In the genomic region with DNA sequence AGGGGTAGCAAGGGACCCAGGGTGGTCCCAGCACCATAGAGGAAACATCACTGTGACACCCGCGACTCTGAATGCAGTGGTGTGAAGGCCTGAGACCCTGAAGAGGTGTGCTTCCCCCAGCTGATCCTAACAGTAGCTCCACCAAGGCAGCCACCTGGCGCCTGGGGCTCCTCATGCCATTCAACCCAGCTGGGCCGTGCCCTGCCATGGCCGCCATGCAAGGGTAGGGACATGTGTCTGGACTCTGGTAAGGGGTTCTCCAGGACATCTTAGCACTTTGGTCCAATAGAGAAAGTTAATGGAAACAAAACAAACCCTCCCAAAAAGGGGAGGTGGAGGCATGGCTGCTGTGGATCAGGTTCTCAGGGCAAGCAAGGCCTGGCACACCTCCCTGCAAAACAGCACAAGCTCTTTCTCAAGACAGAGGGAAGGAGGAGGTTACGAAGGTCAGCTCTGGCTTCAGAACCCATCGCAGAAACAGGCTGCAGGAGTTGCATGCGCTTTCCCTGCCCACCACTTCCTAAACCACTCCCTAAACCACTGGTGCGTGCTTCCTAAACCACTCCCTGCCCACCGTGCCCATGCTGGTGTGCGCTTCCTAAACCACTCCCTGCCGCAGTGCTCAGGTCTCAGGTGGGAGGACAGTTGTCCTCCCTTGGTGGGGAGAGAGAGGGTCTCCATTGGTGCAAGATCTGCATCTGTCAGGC, we compare ENCODE assay signal across 15 cellular contexts.
DNase-seq lines count a peak whose midpoint lies in the region; ATAC-seq, FAIRE-seq and TF ChIP-seq lines count a peak whose summit lies in the region.
"Had no signal": no experiment of that assay in that cellular context is flagged by ENCODE, and none has a peak within 500 bp of the region (broad histone marks: within the 10 kb centered on the region; RNA-seq: fewer than 3 reads in every experiment).

No MANE protein-coding gene starts in this region.

- no peak overlapping the region for H4K91ac ChIP-seq in neuronal stem cell (ENCODE audit: low read depth, low read length, poor library complexity)

- peaks cover 2% of the 10 kb centered on the region for H3K79me1 ChIP-seq in neuronal stem cell (ENCODE audit: low read depth, low read length)

- BruUV-seq in GM12878 (replicated peaks; lab: Mats Ljungman, UMichigan) = no TSS peak

- H3K4me1 Mint-ChIP-seq in stimulated activated naive CD8-positive, alpha-beta T cell treated with anti-CD3 and anti-CD28 coated beads, Interleukin-15, amount 100 ng/mL, for 72 hours = peaks cover 36% of the 10 kb centered on the region

- H4K8ac ChIP-seq in neuronal stem cell (ENCODE audit: low read depth, low read length) = no peak overlapping the region

- FAIRE-seq in GM12878 (lab: Jason Lieb, UNC) = peak; percentile 35
- FAIRE-seq: pancreas, urothelium cell line had no signal

- H3K79me2 ChIP-seq in GM12878 (ENCODE audit: control insufficient read depth, insufficient read depth, low read length) = no peaks in the 10 kb centered on the region

- H3K9me3 ChIP-seq in GM12878 (replicated peaks; ENCODE audit: control insufficient read depth, insufficient read depth, low read length) (no peaks in the 10 kb centered on the region), neuronal stem cell (replicated peaks in 1 of 2; ENCODE audit: control insufficient read depth in 2 of 2, insufficient read depth in 1 of 2, low read depth in 1 of 2, low read length in 2 of 2) (no peaks in the 10 kb centered on the region)
- H3K9me3 ChIP-seq: heart right ventricle, pancreas had no signal

- TF ChIP-seq RAD21 in GM12878 (IDR thresholded peaks at IDR 0.05; ENCODE audit: insufficient read depth, low read depth, low read length) = no peak

- no peak overlapping the region for H2BK12ac ChIP-seq in neuronal stem cell (ENCODE audit: low read length)

- H3K27me3 Mint-ChIP-seq in stimulated activated naive CD8-positive, alpha-beta T cell treated with anti-CD3 and anti-CD28 coated beads, Interleukin-15, amount 100 ng/mL, for 72 hours = no peaks in the 10 kb centered on the region

- H3K27me3 ChIP-seq in GM12878 (replicated peaks in 1 of 2; ENCODE audit: control insufficient read depth in 2 of 2, insufficient read depth in 2 of 2, low read length in 1 of 2) (no peaks in the 10 kb centered on the region), neuronal stem cell (ENCODE audit: control insufficient read depth in 3 of 3, insufficient read depth in 3 of 3, low read depth in 1 of 3, low read length in 3 of 3) (no peaks in the 10 kb centered on the region)
- H3K27me3 ChIP-seq: heart right ventricle, pancreas had no signal

- no peaks in the 10 kb centered on the region for H4K20me1 ChIP-seq in GM12878 (ENCODE audit: control insufficient read depth, insufficient read depth)

- H3K4me2 ChIP-seq in GM12878 (ENCODE audit: control insufficient read depth, insufficient read depth) (no peak overlapping the region), neuronal stem cell (ENCODE audit: insufficient read depth, low read length, poor library complexity, severe bottlenecking) (no peak overlapping the region)

- H3K4ac ChIP-seq in neuronal stem cell (ENCODE audit: low read length) = no peak overlapping the region

- no peak overlapping the region for H3K23ac ChIP-seq in neuronal stem cell (ENCODE audit: low read depth, low read length, poor library complexity)

- no peak overlapping the region for H2BK5ac ChIP-seq in neuronal stem cell (ENCODE audit: low read length)

- H3K14ac ChIP-seq in neuronal stem cell (ENCODE audit: low read length) = no peak overlapping the region

- intact Hi-C loops in GM12878 (cut with micrococcal nuclease; ENCODE audit: unreplicated experiment) = no loop called here

- no peak overlapping the region for H3K4me3 Mint-ChIP-seq in stimulated activated naive CD8-positive, alpha-beta T cell treated with anti-CD3 and anti-CD28 coated beads, Interleukin-15, amount 100 ng/mL, for 72 hours

- peaks cover 19% of the 10 kb centered on the region for H3K4me1 ChIP-seq in GM12878 (ENCODE audit: control insufficient read depth, insufficient read depth, low read length)
- peaks cover 0 to 3% of the 10 kb centered on the region in 2 donors for H3K4me1 ChIP-seq in neuronal stem cell (ENCODE audit: control insufficient read depth in 2 of 2, insufficient read depth in 1 of 2, low read depth in 1 of 2, low read length in 2 of 2)
- H3K4me1 ChIP-seq: pancreas had no signal

- in situ Hi-C loops in GM12878 (cut with MboI) = no loop called here

- no peak overlapping the region for H2BK15ac ChIP-seq in neuronal stem cell (ENCODE audit: low read length)

- no peaks in the 10 kb centered on the region for H3K9me3 Mint-ChIP-seq in stimulated activated naive CD8-positive, alpha-beta T cell treated with anti-CD3 and anti-CD28 coated beads, Interleukin-15, amount 100 ng/mL, for 72 hours

- ATAC-seq in stimulated activated naive CD8-positive, alpha-beta T cell treated with anti-CD3 and anti-CD28 coated beads, Interleukin-15, amount 100 ng/mL, for 72 hours = peak; percentile 12
- ATAC-seq in stimulated activated naive CD8-positive, alpha-beta T cell treated with anti-CD3 and anti-CD28 coated beads, Interleukin-15, Interleukin-2, amounts not matched to agents 100 U/mL and 50 U/mL, for 24 hours = no peak
- peak; percentile 71 for ATAC-seq in GM12878
- no peak for ATAC-seq in HG03342 (IDR thresholded peaks at IDR 0.05; ENCODE audit: unreplicated experiment)
- no peak for ATAC-seq in HG02870 (IDR thresholded peaks at IDR 0.05; ENCODE audit: unreplicated experiment)
- ATAC-seq: pancreas had no signal

- H3K36me3 ChIP-seq in GM12878 (ENCODE audit: control insufficient read depth in 2 of 2, insufficient read depth in 2 of 2, low read length in 1 of 2) (peaks cover 34 to 46% of the 10 kb centered on the region in 2 experiments), neuronal stem cell (replicated peaks in 1 of 2; ENCODE audit: control insufficient read depth in 2 of 2, insufficient read depth in 2 of 2, low read length in 2 of 2) (peaks cover 61 to 98% of the 10 kb centered on the region in 2 donors)

- POLR2A ChIA-PET in GM12878 (lab: Charles Lee) = no interaction called here

- H3K9ac ChIP-seq in GM12878 (ENCODE audit: control insufficient read depth, insufficient read depth, low read length) = no peak overlapping the region
- no peak overlapping the region for H3K9ac ChIP-seq in neuronal stem cell (ENCODE audit: low read depth, low read length, poor library complexity)

- H3K27ac ChIP-seq in GM12878 (ENCODE audit: control insufficient read depth, insufficient read depth) (0 out of 2 replicates have a peak overlapping the region, but pooled peaks have one; percentile 24), neuronal stem cell (replicated peaks; ENCODE audit: low read length) (no peak overlapping the region)
- H3K27ac ChIP-seq: pancreas had no signal

- no peak overlapping the region for H2AFZ ChIP-seq in GM12878 (ENCODE audit: control insufficient read depth, low read depth, low read length)
- no peak overlapping the region for H2AFZ ChIP-seq in neuronal stem cell (ENCODE audit: low read length)

- no peak overlapping the region for H2BK120ac ChIP-seq in neuronal stem cell (ENCODE audit: low read depth, low read length)

- TF ChIP-seq CTCF in GM12878 (IDR thresholded peaks at IDR 0.05 in 2 of 3, conservative IDR thresholded peaks at IDR 0.05 in 1 of 3; ENCODE audit: control insufficient read depth in 2 of 3, extremely low read depth in 1 of 3, insufficient read depth in 1 of 3, low read depth in 3 of 3, low read length in 3 of 3) = no peak

- no peak for TF ChIP-seq POLR2A in GM12878 (IDR thresholded peaks at IDR 0.05; ENCODE audit: low read depth, low read length)

- peak overlapping the region; percentile 86 to 88 for H3K27ac Mint-ChIP-seq in stimulated activated naive CD8-positive, alpha-beta T cell treated with anti-CD3 and anti-CD28 coated beads, Interleukin-15, amount 100 ng/mL, for 72 hours

- WGBS in GM12878 (ENCODE audit: insufficient coverage, insufficient replicate concordance, low lambda C conversion rate, missing lambda C conversion rate) = 40% methylated on average over 12 of the region's 12 CpGs
- WGBS in neuronal stem cell (ENCODE audit: extremely low coverage in 2 of 2, insufficient read length in 2 of 2, insufficient replicate concordance in 1 of 2), 2 donors = no CpG with 5 or more reads among the region's 12 CpGs

- no peak overlapping the region for H2AK5ac ChIP-seq in neuronal stem cell (ENCODE audit: low read depth, low read length)

- RAD21 ChIA-PET in GM12878 (lab: Charles Lee; ENCODE audit: unreplicated experiment) = no interaction called here

- no peak overlapping the region for H3K4me3 ChIP-seq in Jurkat, Clone E6-1 (ENCODE audit: low read length)
- H3K4me3 ChIP-seq in GM12878 (no peak overlapping the region), neuronal stem cell (ENCODE audit: low read length in 2 of 2) (no peak overlapping the region)
- H3K4me3 ChIP-seq: heart right ventricle, pancreas had no signal

- TF ChIP-seq EP300 in GM12878 (IDR thresholded peaks at IDR 0.05; ENCODE audit: borderline replicate concordance in 1 of 2, control insufficient read depth in 1 of 2, low read depth in 2 of 2, low read length in 2 of 2) = no peak

- DNase-seq in stimulated activated naive CD8-positive, alpha-beta T cell treated with anti-CD3 and anti-CD28 coated beads, Interleukin-15, amount 100 ng/mL, for 72 hours = no peak
- DNase-seq in stimulated activated naive CD8-positive, alpha-beta T cell treated with anti-CD3 and anti-CD28 coated beads, Interleukin-15, Interleukin-2, amounts not matched to agents 100 U/mL and 50 U/mL, for 24 hours = no peak
- DNase-seq in Jurkat, Clone E6-1 (ENCODE audit: low read depth, low spot score) = peak; percentile 33
- DNase-seq in GM12878 (ENCODE audit: low read depth, low spot score) (peak; percentile 32), NCI-H1436 treated with DMSO at 0.1 percent for 48 hours (lab: John Stamatoyannopoulos, UW) (no peak), neuronal stem cell (ENCODE audit: low spot score) (no peak)
- DNase-seq: heart right ventricle; NCI-H1694; NCI-H82; pancreas; SHP77 treated with DMSO at 0.1 percent for 48 hours; stimulated activated CD4-positive, alpha-beta T cell treated with anti-CD3 and anti-CD28 coated beads, Interleukin-15, amount 100 ng/mL, for 24 hours had no signal

- CTCF ChIA-PET in GM12878 (lab: Yijun Ruan, JAX) = no interaction called here

- H3K18ac ChIP-seq in neuronal stem cell (ENCODE audit: low read length) = no peak overlapping the region

- SMC1A ChIA-PET in GM12878 (lab: Charles Lee; ENCODE audit: uncharacterized antibody, unreplicated experiment) = no interaction called here

TF ChIP-seq in GM12878, 131 proteins besides CTCF, POLR2A, EP300 and RAD21 (continues in another document):
- TF ChIP-seq, protein P1, sequence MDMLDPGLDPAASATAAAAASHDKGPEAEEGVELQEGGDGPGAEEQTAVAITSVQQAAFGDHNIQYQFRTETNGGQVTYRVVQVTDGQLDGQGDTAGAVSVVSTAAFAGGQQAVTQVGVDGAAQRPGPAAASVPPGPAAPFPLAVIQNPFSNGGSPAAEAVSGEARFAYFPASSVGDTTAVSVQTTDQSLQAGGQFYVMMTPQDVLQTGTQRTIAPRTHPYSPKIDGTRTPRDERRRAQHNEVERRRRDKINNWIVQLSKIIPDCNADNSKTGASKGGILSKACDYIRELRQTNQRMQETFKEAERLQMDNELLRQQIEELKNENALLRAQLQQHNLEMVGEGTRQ (IDR thresholded peaks at IDR 0.05; ENCODE audit: borderline replicate concordance, low read depth, low read length) = no peak
- TF ChIP-seq RUNX3 (IDR thresholded peaks at IDR 0.05; ENCODE audit: low read length) = peak; percentile 77

Comparison
In these comparisons a context has a peak if more than half of its experiments do, and no peak if none do; other contexts are left out.
1. ATAC-seq: peak in stimulated activated naive CD8-positive, alpha-beta T cell treated with anti-CD3 and anti-CD28 coated beads, Interleukin-15, amount 100 ng/mL, for 72 hours (single experiment) and GM12878 (single experiment); none in stimulated activated naive CD8-positive, alpha-beta T cell treated with anti-CD3 and anti-CD28 coated beads, Interleukin-15, Interleukin-2, amounts not matched to agents 100 U/mL and 50 U/mL, for 24 hours (single experiment), HG03342 (single experiment) and HG02870 (single experiment).
2. DNase-seq: peak in Jurkat, Clone E6-1 (single experiment) and GM12878 (single experiment); none in stimulated activated naive CD8-positive, alpha-beta T cell treated with anti-CD3 and anti-CD28 coated beads, Interleukin-15, amount 100 ng/mL, for 72 hours (0 of 2), stimulated activated naive CD8-positive, alpha-beta T cell treated with anti-CD3 and anti-CD28 coated beads, Interleukin-15, Interleukin-2, amounts not matched to agents 100 U/mL and 50 U/mL, for 24 hours (single experiment), NCI-H1436 treated with DMSO at 0.1 percent for 48 hours (single experiment) and neuronal stem cell (single experiment).